ENCODE assay signal across 31 cellular contexts in the genomic region with DNA sequence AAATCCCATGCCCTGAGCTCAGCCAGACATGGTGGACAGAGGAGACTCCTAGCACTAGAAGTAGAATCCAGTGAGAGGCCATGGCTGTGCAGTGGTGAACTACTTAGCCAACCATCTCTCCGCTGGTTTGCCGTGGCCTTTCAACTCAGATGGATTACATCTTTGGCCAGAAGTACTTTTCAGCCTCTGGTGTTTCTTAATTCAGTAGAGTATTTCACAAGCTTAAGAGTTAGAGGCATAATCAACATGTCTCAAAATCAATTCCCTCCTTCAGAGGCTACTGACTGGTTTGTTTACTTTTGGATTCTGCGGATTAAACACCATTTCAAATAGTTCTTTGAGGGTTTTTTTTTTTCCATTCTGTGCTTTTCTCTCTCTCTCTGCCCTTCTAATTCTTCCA.
"Had no signal": no experiment of that assay in that cellular context is flagged by ENCODE, and none has a peak within 500 bp of the region (broad histone marks: within the 10 kb centered on the region; RNA-seq: fewer than 3 reads in every experiment).

No MANE protein-coding gene starts in this region.

- H3K9me3 ChIP-seq: SK-N-SH had no signal

- DNase-seq: activated B cell treated with CpG ODN at 0.5 μM for 24 hours; activated CD4-positive, alpha-beta memory T cell treated with anti-CD3 and anti-CD28 coated beads for 36 hours; activated CD4-positive, alpha-beta T cell treated with anti-CD3 and anti-CD28 coated beads for 4 hours; activated CD4-positive, alpha-beta T cell treated with anti-CD3 and anti-CD28 coated beads, Interleukin-2, amount 50 U/mL, for 1 hour; activated CD4-positive, CD25-positive, alpha-beta regulatory T cell treated with anti-CD3 and anti-CD28 coated beads, Interleukin-2, amount 50 U/mL, for 72 hours; activated CD8-positive, alpha-beta memory T cell treated with anti-CD3 and anti-CD28 coated beads, Interleukin-2, amount 50 U/mL, for 4 hours; activated effector memory CD4-positive, alpha-beta T cell treated with Interleukin-2 at 50 U/mL for 16 hours; activated naive CD4-positive, alpha-beta T cell treated with anti-CD3 and anti-CD28 coated beads, Interleukin-2, amount 50 U/mL, for 16 hours; activated naive CD8-positive, alpha-beta T cell treated with anti-CD3 and anti-CD28 coated beads for 36 hours; activated T-cell treated with anti-CD3 and anti-CD28 coated beads for 4 hours; activated T-cell treated with anti-CD3 and anti-CD28 coated beads, Interleukin-2, amount 50 U/mL, for 4 hours; brain microvascular endothelial cell; central memory CD4-positive, alpha-beta T cell; Karpas-422; KBM-7; NCI-H1048; NCI-H1105 treated with DMSO at 0.1 percent for 48 hours; NCI-H1436; NCI-H1694; NCI-H1930; NCI-H2081 treated with DMSO at 0.1 percent for 48 hours; NCI-H226; NCI-H524 treated with DMSO at 0.1 percent for 48 hours; SHP77; SK-N-SH; T-helper 1 cell; T-helper 2 cell; T-helper 9 cell had no signal

- H3K27me3 ChIP-seq: brain microvascular endothelial cell, SJSA1 had no signal

- H3K36me3 ChIP-seq: brain microvascular endothelial cell, SJSA1 had no signal

- H3K27me3 Mint-ChIP-seq: activated B cell treated with CpG ODN at 0.5 μM for 24 hours; activated CD4-positive, alpha-beta memory T cell treated with anti-CD3 and anti-CD28 coated beads for 36 hours; activated naive CD8-positive, alpha-beta T cell treated with anti-CD3 and anti-CD28 coated beads for 36 hours had no signal

- H3K4me1 Mint-ChIP-seq: activated B cell treated with CpG ODN at 0.5 μM for 24 hours; activated naive CD8-positive, alpha-beta T cell treated with anti-CD3 and anti-CD28 coated beads for 36 hours had no signal

- ATAC-seq: activated T-cell treated with anti-CD3 and anti-CD28 coated beads, Interleukin-2, amount 50 U/mL, for 4 hours; Panc1 had no signal

- H3K4me3 ChIP-seq: SJSA1 had no signal

- H3K4me3 Mint-ChIP-seq: activated B cell treated with CpG ODN at 0.5 μM for 24 hours; activated CD4-positive, alpha-beta memory T cell treated with anti-CD3 and anti-CD28 coated beads for 36 hours; activated naive CD8-positive, alpha-beta T cell treated with anti-CD3 and anti-CD28 coated beads for 36 hours; activated T-cell treated with anti-CD3 and anti-CD28 coated beads, Interleukin-2, amount 50 U/mL, for 4 hours had no signal

- H3K27ac ChIP-seq: brain microvascular endothelial cell, SJSA1, VCaP had no signal

- H3K27ac Mint-ChIP-seq: activated B cell treated with CpG ODN at 0.5 μM for 24 hours; activated CD4-positive, alpha-beta memory T cell treated with anti-CD3 and anti-CD28 coated beads for 36 hours; activated naive CD8-positive, alpha-beta T cell treated with anti-CD3 and anti-CD28 coated beads for 36 hours had no signal

- H3K9ac ChIP-seq: SK-N-SH had no signal
